ENCODE assay signal across 2 cellular contexts in genomic region chr19:371501-372160, GRCh38.
TF ChIP-seq lines count a peak whose summit lies in the region.

No MANE protein-coding gene starts in this region.

TF ChIP-seq in K562, 482 proteins besides CTCF, POLR2A, EP300 and RAD21:
- TF ChIP-seq WHSC1 (IDR thresholded peaks at IDR 0.05; ENCODE audit: low read length) = no peak
- TF ChIP-seq HNRNPK (IDR thresholded peaks at IDR 0.05; ENCODE audit: low read depth, low read length, poor library complexity, severe bottlenecking) = no peak
- no peak for TF ChIP-seq RFX7 (CRISPR knock-in tag; IDR thresholded peaks at IDR 0.05)
- TF ChIP-seq, protein P1, sequence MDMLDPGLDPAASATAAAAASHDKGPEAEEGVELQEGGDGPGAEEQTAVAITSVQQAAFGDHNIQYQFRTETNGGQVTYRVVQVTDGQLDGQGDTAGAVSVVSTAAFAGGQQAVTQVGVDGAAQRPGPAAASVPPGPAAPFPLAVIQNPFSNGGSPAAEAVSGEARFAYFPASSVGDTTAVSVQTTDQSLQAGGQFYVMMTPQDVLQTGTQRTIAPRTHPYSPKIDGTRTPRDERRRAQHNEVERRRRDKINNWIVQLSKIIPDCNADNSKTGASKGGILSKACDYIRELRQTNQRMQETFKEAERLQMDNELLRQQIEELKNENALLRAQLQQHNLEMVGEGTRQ (CRISPR knock-in tag; IDR thresholded peaks at IDR 0.05) = peak; percentile 27; the same call in 1 of the 2 replicates
- no peak for TF ChIP-seq PTTG1 (tag; IDR thresholded peaks at IDR 0.05; ENCODE audit: low read depth)
- TF ChIP-seq SMAD3 (CRISPR knock-in tag; conservative IDR thresholded peaks at IDR 0.05) = no peak
- TF ChIP-seq ARID2 (IDR thresholded peaks at IDR 0.05) = no peak
- TF ChIP-seq CREM (IDR thresholded peaks at IDR 0.05; ENCODE audit: low read depth) = no peak
- TF ChIP-seq FOXA1 (IDR thresholded peaks at IDR 0.05; ENCODE audit: borderline replicate concordance) = no peak
- no peak for TF ChIP-seq PHB2 (IDR thresholded peaks at IDR 0.05; ENCODE audit: low read depth)
- TF ChIP-seq ZNF395 (CRISPR knock-in tag; IDR thresholded peaks at IDR 0.05) = no peak
- TF ChIP-seq GABPA (tag; conservative IDR thresholded peaks at IDR 0.05; ENCODE audit: low read depth) = no peak
- peak; percentile 60 for TF ChIP-seq RAD51 (IDR thresholded peaks at IDR 0.05; ENCODE audit: borderline replicate concordance, low read depth)
- no peak for TF ChIP-seq SRF (CRISPR knock-in tag; IDR thresholded peaks at IDR 0.05)
- peak; percentile 79 for TF ChIP-seq BHLHE40 (IDR thresholded peaks at IDR 0.05; ENCODE audit: low read length)
- no peak for TF ChIP-seq BRF2 (IDR thresholded peaks at IDR 0.05; ENCODE audit: borderline replicate concordance, insufficient read depth, insufficient read length)
- TF ChIP-seq STAT5A (IDR thresholded peaks at IDR 0.05; ENCODE audit: borderline replicate concordance, low read length) = no peak
- TF ChIP-seq ZNF561 (CRISPR knock-in tag; conservative IDR thresholded peaks at IDR 0.05) = no peak
- TF ChIP-seq SPI1 (IDR thresholded peaks at IDR 0.05; ENCODE audit: borderline replicate concordance, low read depth, low read length) = no peak
- TF ChIP-seq, protein P2, sequence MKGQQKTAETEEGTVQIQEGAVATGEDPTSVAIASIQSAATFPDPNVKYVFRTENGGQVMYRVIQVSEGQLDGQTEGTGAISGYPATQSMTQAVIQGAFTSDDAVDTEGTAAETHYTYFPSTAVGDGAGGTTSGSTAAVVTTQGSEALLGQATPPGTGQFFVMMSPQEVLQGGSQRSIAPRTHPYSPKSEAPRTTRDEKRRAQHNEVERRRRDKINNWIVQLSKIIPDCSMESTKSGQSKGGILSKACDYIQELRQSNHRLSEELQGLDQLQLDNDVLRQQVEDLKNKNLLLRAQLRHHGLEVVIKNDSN (CRISPR knock-in tag; IDR thresholded peaks at IDR 0.05) = peak; percentile 74
- TF ChIP-seq TFE3 (CRISPR knock-in tag; IDR thresholded peaks at IDR 0.05) = no peak
- no peak for TF ChIP-seq TSC22D4 (tag; IDR thresholded peaks at IDR 0.05)
- TF ChIP-seq SRSF1 (IDR thresholded peaks at IDR 0.05; ENCODE audit: low read depth, low read length) = no peak
- TF ChIP-seq NFE2 (IDR thresholded peaks at IDR 0.05; ENCODE audit: low read depth) = no peak

TF ChIP-seq in WTC11, 78 proteins besides CTCF, POLR2A, EP300 and RAD21:
- TF ChIP-seq MYBL2 (CRISPR knock-in tag; IDR thresholded peaks at IDR 0.05) = no peak
- TF ChIP-seq ZNF317 (CRISPR knock-in tag; IDR thresholded peaks at IDR 0.05; ENCODE audit: borderline replicate concordance, low read depth) = no peak
- no peak for TF ChIP-seq PREB (CRISPR knock-in tag; IDR thresholded peaks at IDR 0.05; ENCODE audit: borderline replicate concordance)
- no peak for TF ChIP-seq NR3C1 (CRISPR knock-in tag; conservative IDR thresholded peaks at IDR 0.05; ENCODE audit: low read depth)
- TF ChIP-seq, protein P3, sequence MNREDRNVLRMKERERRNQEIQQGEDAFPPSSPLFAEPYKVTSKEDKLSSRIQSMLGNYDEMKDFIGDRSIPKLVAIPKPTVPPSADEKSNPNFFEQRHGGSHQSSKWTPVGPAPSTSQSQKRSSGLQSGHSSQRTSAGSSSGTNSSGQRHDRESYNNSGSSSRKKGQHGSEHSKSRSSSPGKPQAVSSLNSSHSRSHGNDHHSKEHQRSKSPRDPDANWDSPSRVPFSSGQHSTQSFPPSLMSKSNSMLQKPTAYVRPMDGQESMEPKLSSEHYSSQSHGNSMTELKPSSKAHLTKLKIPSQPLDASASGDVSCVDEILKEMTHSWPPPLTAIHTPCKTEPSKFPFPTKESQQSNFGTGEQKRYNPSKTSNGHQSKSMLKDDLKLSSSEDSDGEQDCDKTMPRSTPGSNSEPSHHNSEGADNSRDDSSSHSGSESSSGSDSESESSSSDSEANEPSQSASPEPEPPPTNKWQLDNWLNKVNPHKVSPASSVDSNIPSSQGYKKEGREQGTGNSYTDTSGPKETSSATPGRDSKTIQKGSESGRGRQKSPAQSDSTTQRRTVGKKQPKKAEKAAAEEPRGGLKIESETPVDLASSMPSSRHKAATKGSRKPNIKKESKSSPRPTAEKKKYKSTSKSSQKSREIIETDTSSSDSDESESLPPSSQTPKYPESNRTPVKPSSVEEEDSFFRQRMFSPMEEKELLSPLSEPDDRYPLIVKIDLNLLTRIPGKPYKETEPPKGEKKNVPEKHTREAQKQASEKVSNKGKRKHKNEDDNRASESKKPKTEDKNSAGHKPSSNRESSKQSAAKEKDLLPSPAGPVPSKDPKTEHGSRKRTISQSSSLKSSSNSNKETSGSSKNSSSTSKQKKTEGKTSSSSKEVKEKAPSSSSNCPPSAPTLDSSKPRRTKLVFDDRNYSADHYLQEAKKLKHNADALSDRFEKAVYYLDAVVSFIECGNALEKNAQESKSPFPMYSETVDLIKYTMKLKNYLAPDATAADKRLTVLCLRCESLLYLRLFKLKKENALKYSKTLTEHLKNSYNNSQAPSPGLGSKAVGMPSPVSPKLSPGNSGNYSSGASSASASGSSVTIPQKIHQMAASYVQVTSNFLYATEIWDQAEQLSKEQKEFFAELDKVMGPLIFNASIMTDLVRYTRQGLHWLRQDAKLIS (CRISPR knock-in tag; IDR thresholded peaks at IDR 0.05; ENCODE audit: borderline replicate concordance) = no peak
- no peak for TF ChIP-seq ZNF263 (CRISPR knock-in tag; IDR thresholded peaks at IDR 0.05; ENCODE audit: low read depth)
- TF ChIP-seq, protein P4, sequence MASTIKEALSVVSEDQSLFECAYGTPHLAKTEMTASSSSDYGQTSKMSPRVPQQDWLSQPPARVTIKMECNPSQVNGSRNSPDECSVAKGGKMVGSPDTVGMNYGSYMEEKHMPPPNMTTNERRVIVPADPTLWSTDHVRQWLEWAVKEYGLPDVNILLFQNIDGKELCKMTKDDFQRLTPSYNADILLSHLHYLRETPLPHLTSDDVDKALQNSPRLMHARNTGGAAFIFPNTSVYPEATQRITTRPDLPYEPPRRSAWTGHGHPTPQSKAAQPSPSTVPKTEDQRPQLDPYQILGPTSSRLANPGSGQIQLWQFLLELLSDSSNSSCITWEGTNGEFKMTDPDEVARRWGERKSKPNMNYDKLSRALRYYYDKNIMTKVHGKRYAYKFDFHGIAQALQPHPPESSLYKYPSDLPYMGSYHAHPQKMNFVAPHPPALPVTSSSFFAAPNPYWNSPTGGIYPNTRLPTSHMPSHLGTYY (CRISPR knock-in tag; IDR thresholded peaks at IDR 0.05) = no peak
- no peak for TF ChIP-seq ZBTB43 (CRISPR knock-in tag; IDR thresholded peaks at IDR 0.05)
- TF ChIP-seq MXD4 (CRISPR knock-in tag; IDR thresholded peaks at IDR 0.05; ENCODE audit: borderline replicate concordance) = no peak
- TF ChIP-seq ZNF396 (CRISPR knock-in tag; IDR thresholded peaks at IDR 0.05; ENCODE audit: borderline replicate concordance) = no peak
- TF ChIP-seq, protein P5, sequence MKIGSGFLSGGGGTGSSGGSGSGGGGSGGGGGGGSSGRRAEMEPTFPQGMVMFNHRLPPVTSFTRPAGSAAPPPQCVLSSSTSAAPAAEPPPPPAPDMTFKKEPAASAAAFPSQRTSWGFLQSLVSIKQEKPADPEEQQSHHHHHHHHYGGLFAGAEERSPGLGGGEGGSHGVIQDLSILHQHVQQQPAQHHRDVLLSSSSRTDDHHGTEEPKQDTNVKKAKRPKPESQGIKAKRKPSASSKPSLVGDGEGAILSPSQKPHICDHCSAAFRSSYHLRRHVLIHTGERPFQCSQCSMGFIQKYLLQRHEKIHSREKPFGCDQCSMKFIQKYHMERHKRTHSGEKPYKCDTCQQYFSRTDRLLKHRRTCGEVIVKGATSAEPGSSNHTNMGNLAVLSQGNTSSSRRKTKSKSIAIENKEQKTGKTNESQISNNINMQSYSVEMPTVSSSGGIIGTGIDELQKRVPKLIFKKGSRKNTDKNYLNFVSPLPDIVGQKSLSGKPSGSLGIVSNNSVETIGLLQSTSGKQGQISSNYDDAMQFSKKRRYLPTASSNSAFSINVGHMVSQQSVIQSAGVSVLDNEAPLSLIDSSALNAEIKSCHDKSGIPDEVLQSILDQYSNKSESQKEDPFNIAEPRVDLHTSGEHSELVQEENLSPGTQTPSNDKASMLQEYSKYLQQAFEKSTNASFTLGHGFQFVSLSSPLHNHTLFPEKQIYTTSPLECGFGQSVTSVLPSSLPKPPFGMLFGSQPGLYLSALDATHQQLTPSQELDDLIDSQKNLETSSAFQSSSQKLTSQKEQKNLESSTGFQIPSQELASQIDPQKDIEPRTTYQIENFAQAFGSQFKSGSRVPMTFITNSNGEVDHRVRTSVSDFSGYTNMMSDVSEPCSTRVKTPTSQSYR (CRISPR knock-in tag; IDR thresholded peaks at IDR 0.05) = no peak
- TF ChIP-seq, protein P6, sequence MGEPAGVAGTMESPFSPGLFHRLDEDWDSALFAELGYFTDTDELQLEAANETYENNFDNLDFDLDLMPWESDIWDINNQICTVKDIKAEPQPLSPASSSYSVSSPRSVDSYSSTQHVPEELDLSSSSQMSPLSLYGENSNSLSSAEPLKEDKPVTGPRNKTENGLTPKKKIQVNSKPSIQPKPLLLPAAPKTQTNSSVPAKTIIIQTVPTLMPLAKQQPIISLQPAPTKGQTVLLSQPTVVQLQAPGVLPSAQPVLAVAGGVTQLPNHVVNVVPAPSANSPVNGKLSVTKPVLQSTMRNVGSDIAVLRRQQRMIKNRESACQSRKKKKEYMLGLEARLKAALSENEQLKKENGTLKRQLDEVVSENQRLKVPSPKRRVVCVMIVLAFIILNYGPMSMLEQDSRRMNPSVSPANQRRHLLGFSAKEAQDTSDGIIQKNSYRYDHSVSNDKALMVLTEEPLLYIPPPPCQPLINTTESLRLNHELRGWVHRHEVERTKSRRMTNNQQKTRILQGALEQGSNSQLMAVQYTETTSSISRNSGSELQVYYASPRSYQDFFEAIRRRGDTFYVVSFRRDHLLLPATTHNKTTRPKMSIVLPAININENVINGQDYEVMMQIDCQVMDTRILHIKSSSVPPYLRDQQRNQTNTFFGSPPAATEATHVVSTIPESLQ (CRISPR knock-in tag; IDR thresholded peaks at IDR 0.05) = no peak
- TF ChIP-seq ZNF423 (CRISPR knock-in tag; IDR thresholded peaks at IDR 0.05) = no peak
- TF ChIP-seq, protein P1 (CRISPR knock-in tag; IDR thresholded peaks at IDR 0.05) = no peak
- TF ChIP-seq TCF7 (CRISPR knock-in tag; IDR thresholded peaks at IDR 0.05; ENCODE audit: low read depth) = no peak
